ENCODE assay signal across 8 cellular contexts in genomic region chr17:68431661-68432071, GRCh38. TPM values are rescaled to one million over a fixed set of nuclear protein-coding genes. Genes with fewer than 3 reads are reported as not detected.
DNase-seq lines count a peak whose midpoint lies in the region; ATAC-seq and TF ChIP-seq lines count a peak whose summit lies in the region.

No MANE protein-coding gene starts in this region.

- DNase-seq in A172 (ENCODE audit: low spot score) = peak; percentile 10
- DNase-seq in GM10266 (ENCODE audit: extremely low spot score) = peak; percentile 28
- DNase-seq in SK-N-DZ (ENCODE audit: low spot score) = peak; percentile 43
- DNase-seq in cardiac fibroblast (ENCODE audit: low read depth in 2 of 2) = peak; percentile 50 to 56
- DNase-seq in retinal pigment epithelial cell (ENCODE audit: low read depth) = no peak
- no peak for DNase-seq in smooth muscle cell (lab: John Stamatoyannopoulos, UW; ENCODE audit: unreplicated experiment)
- no peak for DNase-seq in posterior cingulate gyrus

- no peak for ATAC-seq in HG03354 (IDR thresholded peaks at IDR 0.05; ENCODE audit: poor library complexity, severe bottlenecking, unreplicated experiment)

- H3K36me3 ChIP-seq in smooth muscle cell (ENCODE audit: low read depth) = peaks cover 27% of the 10 kb centered on the region

- H3K79me2 ChIP-seq in smooth muscle cell (ENCODE audit: low read depth) = no peaks in the 10 kb centered on the region

- H3K27ac ChIP-seq in smooth muscle cell (ENCODE audit: low read depth) = no peak overlapping the region

- H3F3A ChIP-seq in smooth muscle cell (ENCODE audit: low read depth) = no peaks in the 10 kb centered on the region

- no peaks in the 10 kb centered on the region for H3K9me3 ChIP-seq in smooth muscle cell (replicated peaks; ENCODE audit: low read depth)

- no peak overlapping the region for H3K9ac ChIP-seq in smooth muscle cell (ENCODE audit: low read depth)

- intact Hi-C loops in posterior cingulate gyrus (cut with DNase I) = loop anchor here (10.0 kb wide), 1 partner anchor 257 kb away; no protein-coding TSS in a partner anchor

- H3K4me2 ChIP-seq in smooth muscle cell = no peak overlapping the region

- TF ChIP-seq CTCF in GM10266 (IDR thresholded peaks at IDR 0.05; ENCODE audit: control insufficient read depth, insufficient read depth, low read depth, missing control alignments) = peak; percentile 25
- TF ChIP-seq CTCF in cardiac fibroblast (IDR thresholded peaks at IDR 0.05; ENCODE audit: low read depth, low read length) = peak; percentile 10
- TF ChIP-seq CTCF in retinal pigment epithelial cell (conservative IDR thresholded peaks at IDR 0.05; ENCODE audit: low read depth, low read length) = peak; percentile 59
- no peak for TF ChIP-seq CTCF in smooth muscle cell (IDR thresholded peaks at IDR 0.05; ENCODE audit: borderline replicate concordance, insufficient read depth, poor library complexity, severe bottlenecking)

- no peak overlapping the region for H3K4me3 ChIP-seq in cardiac fibroblast (replicated peaks in 1 of 2; ENCODE audit: low read depth in 2 of 2, low read length in 2 of 2)
- H3K4me3 ChIP-seq in retinal pigment epithelial cell (ENCODE audit: low read length) = no peak overlapping the region
- no peak overlapping the region for H3K4me3 ChIP-seq in smooth muscle cell

- WGBS in smooth muscle cell (ENCODE audit: low lambda C conversion rate) = 75% methylated on average over 15 of the region's 15 CpGs

- H3K4me1 ChIP-seq in smooth muscle cell (ENCODE audit: low read depth) = no peaks in the 10 kb centered on the region

- H4K20me1 ChIP-seq in smooth muscle cell (ENCODE audit: low read depth) = peaks cover 23% of the 10 kb centered on the region

- no peaks in the 10 kb centered on the region for H3K27me3 ChIP-seq in smooth muscle cell (ENCODE audit: low read depth)

- no peak overlapping the region for H2AFZ ChIP-seq in smooth muscle cell (ENCODE audit: low read depth)

RNA-seq across cellular contexts. Expression of gene WIPI1, which starts 25.6 kb away (rescaled TPM):
- 31.8 and 32.8 TPM in 2 replicates for total RNA-seq in A172 (2014; rRNA removed; shearing (Covaris generic))
- 3.7 and 4.7 TPM in 2 replicates for polyA plus RNA-seq in SK-N-DZ (2014; cell fraction: cytosol; rRNA removed)
- polyA plus RNA-seq in SK-N-DZ (2014; cell fraction: nucleus; rRNA removed) = 1.4 and 7.6 TPM in 2 replicates
- 177 and 196 TPM in 2 replicates for total RNA-seq in smooth muscle cell
- polyA plus RNA-seq in smooth muscle cell = 169 and 188 TPM in 2 replicates

Comparison
In these comparisons a context has a peak if more than half of its experiments do, and no peak if none do; other contexts are left out.
1. DNase-seq: peak in A172 (single experiment), GM10266 (single experiment), SK-N-DZ (single experiment) and cardiac fibroblast (2 of 2); none in retinal pigment epithelial cell (single experiment), smooth muscle cell (single experiment) and posterior cingulate gyrus (0 of 10).